In genomic region chr20:37669062-37669772, GRCh38 we compare ENCODE assay signal across 2 cellular contexts.
TF ChIP-seq lines count a peak whose summit lies in the region.

No MANE protein-coding gene starts in this region.

TF ChIP-seq in HEK293, 187 proteins besides CTCF, POLR2A, EP300 and RAD21 (continued from another document):
- TF ChIP-seq TSHZ1 (tag by site-specific recombination; IDR thresholded peaks at IDR 0.05; ENCODE audit: borderline replicate concordance) (no peak), ZNF423 (tag by site-specific recombination; IDR thresholded peaks at IDR 0.05) (no peak), ZNF707 (tag by site-specific recombination; IDR thresholded peaks at IDR 0.05) (no peak), TCF7L2 (IDR thresholded peaks at IDR 0.05; ENCODE audit: borderline replicate concordance, low read depth, low read length) (no peak), ZNF530 (tag by site-specific recombination; IDR thresholded peaks at IDR 0.05; ENCODE audit: low read depth) (no peak)

TF ChIP-seq in H1, 55 proteins besides CTCF, POLR2A, EP300 and RAD21 (continued from another document):
- TF ChIP-seq EGR1 (IDR thresholded peaks at IDR 0.05; ENCODE audit: borderline replicate concordance, low read depth, low read length): no peak
- TF ChIP-seq CHD2 (IDR thresholded peaks at IDR 0.05; ENCODE audit: low read length): no peak
- TF ChIP-seq TAF1 (IDR thresholded peaks at IDR 0.05; ENCODE audit: low read depth, low read length): no peak
- TF ChIP-seq JUND (IDR thresholded peaks at IDR 0.05; ENCODE audit: low read length): no peak
- TF ChIP-seq CTBP2 (IDR thresholded peaks at IDR 0.05; ENCODE audit: borderline replicate concordance, insufficient read depth, insufficient read length, low read length): no peak
- no peak for TF ChIP-seq SP4 (IDR thresholded peaks at IDR 0.05; ENCODE audit: low read length)
- TF ChIP-seq CHD1 (IDR thresholded peaks at IDR 0.05; ENCODE audit: low read depth, low read length): no peak
- no peak for TF ChIP-seq SUZ12 (IDR thresholded peaks at IDR 0.05; ENCODE audit: low read length)
- TF ChIP-seq SIRT6 (IDR thresholded peaks at IDR 0.05; ENCODE audit: low read length): no peak
- TF ChIP-seq TCF12 (IDR thresholded peaks at IDR 0.05; ENCODE audit: low read depth, low read length): no peak
TF ChIP-seq in H1: peak in this region for 0.
